In the genomic region with DNA sequence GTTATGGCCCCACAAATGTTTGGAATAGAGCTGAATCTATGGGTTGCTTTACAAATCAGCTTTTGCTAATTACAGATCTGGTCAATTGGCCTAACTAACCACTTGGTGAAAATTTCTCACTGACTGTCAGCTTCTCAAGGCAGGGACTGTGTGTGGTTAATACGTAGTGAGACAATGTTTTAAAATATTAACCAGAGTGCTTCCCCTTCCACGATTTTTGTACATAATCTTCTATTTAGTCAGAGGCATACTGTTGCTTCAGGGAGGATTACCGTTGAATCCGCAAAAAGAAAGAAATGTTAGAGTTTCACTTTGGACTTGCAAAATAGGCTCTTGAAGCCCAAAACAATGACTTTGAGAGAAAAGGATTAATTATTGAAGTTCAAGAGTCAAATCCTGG, we compare ENCODE assay signal across 35 cellular contexts. TPM values are rescaled to one million over a fixed set of nuclear protein-coding genes. Genes with fewer than 3 reads are reported as not detected.
"Had no signal": no experiment of that assay in that cellular context is flagged by ENCODE, and none has a peak within 500 bp of the region (broad histone marks: within the 10 kb centered on the region; RNA-seq: fewer than 3 reads in every experiment).

No MANE protein-coding gene starts in this region.

- H3K9me3 Mint-ChIP-seq: dendritic cell treated with granulocyte-macrophage colony-stimulating factor and Interleukin-4, amounts not matched to agents 40 ng/mL and 50 ng/mL, for 4 days; endodermal cell; naive B cell; natural killer cell treated with Interleukin-12 subunit alpha and Interleukin-12 subunit beta and Interleukin-15 and Interleukin-18, amount 100 ng/mL, for 72 hours; neural progenitor cell; stimulated activated memory B cell treated with anti-CD40 and anti-IgM and Interleukin-4, amounts not matched to agents 10 μg/mL and 1 μg/mL and 100 μg/mL, for 72 hours; type B pancreatic cell had no signal

- DNase-seq: colonic mucosa; effector CD8-positive, alpha-beta T cell; endodermal cell; foreskin keratinocyte; glutamatergic neuron; heart right ventricle; hippocampal formation; left ventricle myocardium superior; lower lobe of right lung; mucosa of descending colon; naive B cell; sigmoid colon; spleen; stimulated activated CD4-positive, alpha-beta T cell treated with anti-CD3 and anti-CD28 coated beads, Interleukin-4, amount 100 ng/mL, for 4 hours; stimulated activated naive CD8-positive, alpha-beta T cell treated with anti-CD3 and anti-CD28 coated beads, Interleukin-15, Interleukin-2, amounts not matched to agents 100 U/mL and 50 U/mL, for 24 hours; substantia nigra; testis; tibial artery had no signal

- H3K4me1 Mint-ChIP-seq: naive B cell; neural progenitor cell; stimulated activated memory B cell treated with anti-CD40 and anti-IgM and Interleukin-4, amounts not matched to agents 10 μg/mL and 1 μg/mL and 100 μg/mL, for 72 hours had no signal

- H2AFZ ChIP-seq: neural progenitor cell, parathyroid adenoma had no signal

- ATAC-seq: foreskin keratinocyte; gastroesophageal sphincter; heart right ventricle; left ventricle myocardium superior; lower lobe of right lung; mucosa of descending colon; stimulated activated memory B cell treated with anti-CD40 and anti-IgM and Interleukin-4, amounts not matched to agents 10 μg/mL and 1 μg/mL and 100 μg/mL, for 72 hours; stimulated activated naive CD8-positive, alpha-beta T cell treated with anti-CD3 and anti-CD28 coated beads, Interleukin-15, Interleukin-2, amounts not matched to agents 100 U/mL and 50 U/mL, for 24 hours had no signal

- H3K36me3 Mint-ChIP-seq: naive B cell; natural killer cell treated with Interleukin-12 subunit alpha and Interleukin-12 subunit beta and Interleukin-15 and Interleukin-18, amount 100 ng/mL, for 72 hours; neural progenitor cell; stimulated activated memory B cell treated with anti-CD40 and anti-IgM and Interleukin-4, amounts not matched to agents 10 μg/mL and 1 μg/mL and 100 μg/mL, for 72 hours; type B pancreatic cell had no signal

- H3K79me2 ChIP-seq: parathyroid adenoma had no signal

- H3K4me1 ChIP-seq: colonic mucosa, foreskin keratinocyte, gastroesophageal sphincter, heart right ventricle, lower lobe of right lung, neural progenitor cell, parathyroid adenoma, right atrium auricular region, spleen, testis, tibial artery had no signal

- H3K4me3 ChIP-seq: colonic mucosa, esophagus muscularis mucosa, gastroesophageal sphincter, heart right ventricle, lower lobe of right lung, mucosa of descending colon, neural progenitor cell, right atrium auricular region, sigmoid colon, spleen, testis, tibial artery had no signal

- H3K36me3 ChIP-seq: colonic mucosa, esophagus muscularis mucosa, gastroesophageal sphincter, heart right ventricle, lower lobe of right lung, neural progenitor cell, right atrium auricular region, sigmoid colon, spleen, tibial artery had no signal

- H3K27ac ChIP-seq: colonic mucosa, epithelial cell of prostate, esophagus muscularis mucosa, foreskin keratinocyte, gastroesophageal sphincter, heart right ventricle, lower lobe of right lung, neural progenitor cell, parathyroid adenoma, right atrium auricular region, spleen, testis, tibial artery had no signal

- H3K27me3 ChIP-seq: colonic mucosa, esophagus muscularis mucosa, gastroesophageal sphincter, neural progenitor cell, right atrium auricular region, sigmoid colon, testis had no signal

- H3K4me3 Mint-ChIP-seq: dendritic cell treated with granulocyte-macrophage colony-stimulating factor and Interleukin-4, amounts not matched to agents 40 ng/mL and 50 ng/mL, for 4 days; endodermal cell; natural killer cell treated with Interleukin-12 subunit alpha and Interleukin-12 subunit beta and Interleukin-15 and Interleukin-18, amount 100 ng/mL, for 72 hours; neural progenitor cell; stimulated activated memory B cell treated with anti-CD40 and anti-IgM and Interleukin-4, amounts not matched to agents 10 μg/mL and 1 μg/mL and 100 μg/mL, for 72 hours; type B pancreatic cell had no signal

- H3K4me2 ChIP-seq: neural progenitor cell had no signal

- H3K27ac Mint-ChIP-seq: dendritic cell treated with granulocyte-macrophage colony-stimulating factor and Interleukin-4, amounts not matched to agents 40 ng/mL and 50 ng/mL, for 4 days; endodermal cell; naive B cell; natural killer cell treated with Interleukin-12 subunit alpha and Interleukin-12 subunit beta and Interleukin-15 and Interleukin-18, amount 100 ng/mL, for 72 hours; neural progenitor cell; progenitor cell of endocrine pancreas; stimulated activated memory B cell treated with anti-CD40 and anti-IgM and Interleukin-4, amounts not matched to agents 10 μg/mL and 1 μg/mL and 100 μg/mL, for 72 hours; type B pancreatic cell had no signal

- H3K9me3 ChIP-seq: colonic mucosa, esophagus muscularis mucosa, gastroesophageal sphincter, heart right ventricle, lower lobe of right lung, mucosa of descending colon, right atrium auricular region, sigmoid colon, spleen, testis, tibial artery had no signal

- H3K9ac ChIP-seq: neural progenitor cell, parathyroid adenoma had no signal

RNA-seq across cellular contexts. Expression of a gene that starts 14.9 kb away (rescaled TPM):
- total RNA-seq: natural killer cell treated with Interleukin-12 subunit alpha and Interleukin-12 subunit beta and Interleukin-15 and Interleukin-18, amount 100 ng/mL, for 72 hours had no signal

RNA-seq across cellular contexts. Expression of a gene that starts 47.3 kb away (rescaled TPM):
- total RNA-seq: chondrocyte; colonic mucosa; endodermal cell; esophagus muscularis mucosa; fibroblast of lung; foreskin keratinocyte; gastroesophageal sphincter; heart right ventricle; kidney epithelial cell; left ventricle myocardium superior; lower lobe of right lung; mucosa of descending colon; natural killer cell treated with Interleukin-12 subunit alpha and Interleukin-12 subunit beta and Interleukin-15 and Interleukin-18, amount 100 ng/mL, for 72 hours; osteoblast; progenitor cell of endocrine pancreas; right atrium auricular region; sigmoid colon; skeletal muscle tissue; spleen; testis; urinary bladder had no signal
- polyA plus RNA-seq: fibroblast of lung, foreskin keratinocyte, heart right ventricle, spleen, urinary bladder had no signal
